ENCODE assay signal across 8 cellular contexts in genomic region chr13:110575322-110576069, GRCh38. TPM values are rescaled to one million over a fixed set of nuclear protein-coding genes. Genes with fewer than 3 reads are reported as not detected.
DNase-seq lines count a peak whose midpoint lies in the region; ATAC-seq and TF ChIP-seq lines count a peak whose summit lies in the region.

No MANE protein-coding gene starts in this region.

- H3K36me3 ChIP-seq in BLaER1: no peaks in the 10 kb centered on the region
- H3K36me3 ChIP-seq in OCI-LY3 (replicated peaks; ENCODE audit: low read depth, low read length): no peaks in the 10 kb centered on the region
- no peaks in the 10 kb centered on the region for H3K36me3 ChIP-seq in testis (ENCODE audit: low read depth, missing control alignments)
- H3K36me3 ChIP-seq in sigmoid colon: no peaks in the 10 kb centered on the region
- no peaks in the 10 kb centered on the region for H3K36me3 ChIP-seq in hepatocyte (replicated peaks; ENCODE audit: insufficient read depth, low read depth)

- peak; percentile 21 for DNase-seq in fibroblast of pulmonary artery (ENCODE audit: low read depth)
- peak; percentile 52 for DNase-seq in testis
- no peak for DNase-seq in sigmoid colon
- DNase-seq in hepatocyte (ENCODE audit: low spot score): no peak

- H3K4me2 ChIP-seq in BLaER1: peak overlapping the region; percentile 59
- peak overlapping the region; percentile 90 for H3K4me2 ChIP-seq in OCI-LY3 (ENCODE audit: low read length)
- no peak overlapping the region for H3K4me2 ChIP-seq in hepatocyte

- TF ChIP-seq POLR2A in testis (IDR thresholded peaks at IDR 0.05) (no peak), sigmoid colon (IDR thresholded peaks at IDR 0.05) (no peak)

- H3K4me1 ChIP-seq in BLaER1: peaks cover 36% of the 10 kb centered on the region
- H3K4me1 ChIP-seq in OCI-LY3 (ENCODE audit: low read length): peaks cover 24% of the 10 kb centered on the region
- no peaks in the 10 kb centered on the region for H3K4me1 ChIP-seq in testis
- H3K4me1 ChIP-seq in sigmoid colon: no peaks in the 10 kb centered on the region
- H3K4me1 ChIP-seq in hepatocyte (ENCODE audit: insufficient read depth): no peaks in the 10 kb centered on the region

- no peak for TF ChIP-seq EP300 in sigmoid colon (IDR thresholded peaks at IDR 0.05)

- intact Hi-C loops in testis (cut with DNase I; ENCODE audit: low total_unique reads): no loop called here
- intact Hi-C loops in sigmoid colon (cut with DNase I): no loop called here

- 0 out of 2 replicates have a peak, but pooled peaks cover 4% of the 10 kb centered on the region for H3K27me3 ChIP-seq in BLaER1
- H3K27me3 ChIP-seq in OCI-LY3 (ENCODE audit: low read depth, low read length): peaks cover 55% of the 10 kb centered on the region
- no peaks in the 10 kb centered on the region for H3K27me3 ChIP-seq in testis
- peaks cover 0 to 14% (median 0%) of the 10 kb centered on the region in 3 donors for H3K27me3 ChIP-seq in sigmoid colon
- no peaks in the 10 kb centered on the region for H3K27me3 ChIP-seq in hepatocyte

- H3K79me2 ChIP-seq in OCI-LY3 (ENCODE audit: low read length) (no peaks in the 10 kb centered on the region), hepatocyte (no peaks in the 10 kb centered on the region)

- peak; percentile 95 for ATAC-seq in GM19035 (IDR thresholded peaks at IDR 0.05; ENCODE audit: unreplicated experiment)
- peak; percentile 59 for ATAC-seq in HG03060 (IDR thresholded peaks at IDR 0.05; ENCODE audit: low read depth, unreplicated experiment)

- H3K4me3 ChIP-seq in BLaER1: no peak overlapping the region
- peak overlapping the region; percentile 69 for H3K4me3 ChIP-seq in OCI-LY3 (ENCODE audit: low read length)
- H3K4me3 ChIP-seq in fibroblast of pulmonary artery (replicated peaks; ENCODE audit: low read depth, low read length): no peak overlapping the region
- no peak overlapping the region for H3K4me3 ChIP-seq in testis
- H3K4me3 ChIP-seq in sigmoid colon: no peak overlapping the region
- no peak overlapping the region for H3K4me3 ChIP-seq in hepatocyte

- H4K20me1 ChIP-seq in BLaER1 (no peaks in the 10 kb centered on the region), OCI-LY3 (ENCODE audit: insufficient read depth, low read length) (peaks cover 6% of the 10 kb centered on the region; the same call in 1 of the 2 replicates), hepatocyte (ENCODE audit: insufficient read depth, poor library complexity, severe bottlenecking) (no peaks in the 10 kb centered on the region)

- H3K9me2 ChIP-seq in hepatocyte (replicated peaks; ENCODE audit: insufficient read depth): no peaks in the 10 kb centered on the region

- H3K9ac ChIP-seq in BLaER1 (no peak overlapping the region), OCI-LY3 (ENCODE audit: low read length) (peak overlapping the region; percentile 12)

- H3K27ac ChIP-seq in BLaER1: no peak overlapping the region
- no peak overlapping the region for H3K27ac ChIP-seq in OCI-LY3 (ENCODE audit: low read length)
- H3K27ac ChIP-seq in testis: no peak overlapping the region
- H3K27ac ChIP-seq in sigmoid colon: no peak overlapping the region
- no peak overlapping the region for H3K27ac ChIP-seq in hepatocyte

- 59 to 67% methylated on average over 14 to 15 of the region's 15 CpGs for WGBS in testis, 2 donors
- 39 to 73% methylated on average over 15 of the region's 15 CpGs for WGBS in sigmoid colon, 2 donors
- WGBS in hepatocyte (ENCODE audit: low lambda C conversion rate, missing lambda C conversion rate): 55% methylated on average over 13 of the region's 15 CpGs

- no peaks in the 10 kb centered on the region for H3K9me3 ChIP-seq in BLaER1
- H3K9me3 ChIP-seq in OCI-LY3 (ENCODE audit: insufficient read depth, low read length): no peaks in the 10 kb centered on the region
- no peaks in the 10 kb centered on the region for H3K9me3 ChIP-seq in testis
- H3K9me3 ChIP-seq in sigmoid colon: no peaks in the 10 kb centered on the region
- H3K9me3 ChIP-seq in hepatocyte (ENCODE audit: low read depth): no peaks in the 10 kb centered on the region

- TF ChIP-seq CTCF in OCI-LY3 (IDR thresholded peaks at IDR 0.05; ENCODE audit: low read depth, low read length) (peak; percentile 24; the same call in 1 of the 2 replicates), fibroblast of pulmonary artery (IDR thresholded peaks at IDR 0.05; ENCODE audit: low read length, missing control alignments) (no peak), testis (IDR thresholded peaks at IDR 0.05) (no peak), sigmoid colon (IDR thresholded peaks at IDR 0.05) (no peak), hepatocyte (IDR thresholded peaks at IDR 0.05; ENCODE audit: poor library complexity) (no peak)

- H2AFZ ChIP-seq in OCI-LY3 (ENCODE audit: low read depth, low read length) (0 out of 2 replicates have a peak overlapping the region, but pooled peaks have one; percentile 7), hepatocyte (no peak overlapping the region)

RNA-seq across cellular contexts. Expression of gene RAB20, which starts 14.0 kb away (rescaled TPM):
- total RNA-seq in testis (10 to 100 TPM; 27.2 to 41.1 TPM), sigmoid colon (10 to 100 TPM in 3 of 4 donors, 1 to 10 TPM in 1; 6.9 to 21.3 (median 15.1) TPM), hepatocyte (34.8 and 37.4 TPM in 2 replicates)
- polyA plus RNA-seq in testis (ENCODE audit: insufficient read depth, low read depth, low replicate concordance) (22.0 TPM), sigmoid colon (10 to 100 TPM; 48.8 to 61.7 (median 59.5) TPM), hepatocyte (19.6 and 28.3 TPM in 2 replicates)

RNA-seq across cellular contexts. Expression of gene NAXD, which starts 39.8 kb away (rescaled TPM):
- total RNA-seq in testis (10 to 100 TPM; 66.4 to 75.3 TPM), sigmoid colon (10 to 100 TPM; 33.5 to 41.1 (median 37.2) TPM), hepatocyte (29.9 and 30.9 TPM in 2 replicates)
- polyA plus RNA-seq in testis (ENCODE audit: insufficient read depth, low read depth, low replicate concordance) (63.2 TPM), sigmoid colon (10 to 100 TPM; 24.6 to 33.0 (median 30.3) TPM), hepatocyte (34.5 and 37.6 TPM in 2 replicates)

Comparison
In these comparisons a context has a peak if more than half of its experiments do, and no peak if none do; other contexts are left out.
1. DNase-seq: peak in fibroblast of pulmonary artery (single experiment) and testis (single experiment); none in sigmoid colon (single experiment) and hepatocyte (single experiment).